ENCODE assay signal across 16 cellular contexts in genomic region chr15:41903782-41904181, GRCh38.
"Had no signal": no experiment of that assay in that cellular context is flagged by ENCODE, and none has a peak within 500 bp of the region (broad histone marks: within the 10 kb centered on the region; RNA-seq: fewer than 3 reads in every experiment).

No MANE protein-coding gene starts in this region.

- H3K27ac Mint-ChIP-seq: activated naive CD4-positive, alpha-beta T cell treated with anti-CD3 and anti-CD28 coated beads for 36 hours; mesothelial cell of epicardium had no signal

- H3K9me3 Mint-ChIP-seq: activated naive CD4-positive, alpha-beta T cell treated with anti-CD3 and anti-CD28 coated beads for 36 hours; activated T-cell treated with anti-CD3 and anti-CD28 coated beads, Interleukin-2, amount 50 U/mL, for 72 hours; mesothelial cell of epicardium; natural killer cell; stimulated activated naive CD8-positive, alpha-beta T cell treated with anti-CD3 and anti-CD28 coated beads, Interleukin-15, Interleukin-2, amounts not matched to agents 100 ng/mL and 50 ng/mL, for 24 hours had no signal

- H3K4me3 Mint-ChIP-seq: activated CD4-positive, alpha-beta memory T cell treated with anti-CD3 and anti-CD28 coated beads for 36 hours; activated naive CD4-positive, alpha-beta T cell treated with anti-CD3 and anti-CD28 coated beads for 36 hours; activated naive CD8-positive, alpha-beta T cell treated with anti-CD3 and anti-CD28 coated beads, Interleukin-2, amount 10 ng/mL, durations not matched to agents 7 days and 5 days; activated T-cell treated with anti-CD3 and anti-CD28 coated beads, Interleukin-2, amount 50 U/mL, for 72 hours; mesothelial cell of epicardium; natural killer cell; stimulated activated naive CD8-positive, alpha-beta T cell treated with anti-CD3 and anti-CD28 coated beads, Interleukin-15, Interleukin-2, amounts not matched to agents 100 ng/mL and 50 ng/mL, for 24 hours had no signal

- H3K27me3 ChIP-seq: breast epithelium, neutrophil, pancreas, thyroid gland had no signal

- H3K4me1 ChIP-seq: breast epithelium, pancreas had no signal

- DNase-seq: amniotic stem cell, lower lobe of right lung had no signal

- H3K4me3 ChIP-seq: breast epithelium, coronary artery, lower lobe of right lung, pancreas, psoas muscle, skin epidermis, thyroid gland had no signal

- H3K27me3 Mint-ChIP-seq: activated CD4-positive, alpha-beta memory T cell treated with anti-CD3 and anti-CD28 coated beads for 36 hours; activated naive CD8-positive, alpha-beta T cell treated with anti-CD3 and anti-CD28 coated beads, Interleukin-2, amount 10 ng/mL, durations not matched to agents 7 days and 5 days; stimulated activated naive CD8-positive, alpha-beta T cell treated with anti-CD3 and anti-CD28 coated beads, Interleukin-15, Interleukin-2, amounts not matched to agents 100 ng/mL and 50 ng/mL, for 24 hours had no signal

- H3K9me3 ChIP-seq: breast epithelium, lower lobe of right lung, neutrophil, pancreas, psoas muscle, thyroid gland had no signal

- H3K27ac ChIP-seq: breast epithelium, lower lobe of right lung, neutrophil, pancreas, psoas muscle, skin epidermis, thyroid gland had no signal

- H3K36me3 ChIP-seq: breast epithelium had no signal
